11 cellular contexts compared by ENCODE assay signal in the genomic region with DNA sequence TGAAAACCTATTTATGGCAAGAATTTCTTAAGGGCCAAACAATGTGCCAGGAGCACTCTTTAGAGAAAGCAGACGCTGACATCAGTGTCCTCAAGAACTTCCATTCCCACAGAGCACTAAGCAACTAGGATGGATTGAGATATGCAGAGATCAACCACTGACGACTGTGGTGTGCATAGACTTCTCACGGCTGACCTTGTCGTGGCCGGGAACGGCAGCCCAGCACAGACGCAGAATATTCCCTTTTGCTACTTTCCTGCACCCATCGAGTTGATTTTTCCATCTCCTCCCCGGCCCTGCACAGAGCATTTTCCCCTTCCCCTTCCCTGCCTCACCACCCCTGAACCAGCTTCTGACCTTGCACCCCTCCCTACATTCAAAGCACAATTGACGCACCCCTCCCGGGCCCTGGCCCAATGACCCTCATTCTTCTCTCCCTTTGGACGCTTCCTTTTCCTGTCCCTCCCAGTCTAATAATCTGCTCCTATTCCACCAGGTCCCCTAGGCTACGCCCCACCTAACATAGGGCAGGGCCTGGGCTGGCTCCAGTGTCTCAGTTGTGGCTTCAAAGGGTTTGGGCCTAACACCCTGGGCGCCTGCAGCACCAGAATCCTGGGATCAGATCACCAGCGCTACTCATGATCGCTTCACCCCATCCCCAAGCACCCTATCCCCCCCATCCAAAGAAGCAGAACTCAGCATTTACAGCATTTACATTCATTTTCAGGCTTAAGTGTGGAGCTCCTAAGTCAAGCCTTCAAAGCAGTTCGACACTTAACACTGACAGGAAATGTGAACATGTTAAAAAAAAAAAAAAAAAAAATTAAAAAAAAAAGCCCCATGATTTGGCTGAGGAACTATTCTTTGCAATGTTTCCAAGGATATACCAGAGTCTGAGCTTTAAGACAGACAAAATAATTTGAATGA.
DNase-seq lines count a peak whose midpoint lies in the region; ATAC-seq and TF ChIP-seq lines count a peak whose summit lies in the region.
"Had no signal": no experiment of that assay in that cellular context is flagged by ENCODE, and none has a peak within 500 bp of the region (broad histone marks: within the 10 kb centered on the region; RNA-seq: fewer than 3 reads in every experiment).

No MANE protein-coding gene starts in this region.

- peaks cover 88% of the 10 kb centered on the region for H3K4me1 ChIP-seq in CD4-positive, alpha-beta memory T cell (ENCODE audit: insufficient read depth, low read length)
- no peaks in the 10 kb centered on the region for H3K4me1 ChIP-seq in endodermal cell (ENCODE audit: control insufficient read depth, insufficient read depth, low read length)

- WGBS in endodermal cell (ENCODE audit: insufficient coverage in 1 of 2, insufficient read length in 1 of 2), 2 experiments, result 93% methylated on average over 13 to 17 of the region's 17 CpGs

- peak overlapping the region; percentile 41 for H3K27ac ChIP-seq in CD4-positive, alpha-beta memory T cell (ENCODE audit: low read depth, low read length)
- H3K27ac ChIP-seq in endodermal cell (ENCODE audit: low read depth, low read length), result no peak overlapping the region
- H3K27ac ChIP-seq: SK-N-MC had no signal

- H3K27me3 ChIP-seq in CD4-positive, alpha-beta memory T cell (ENCODE audit: insufficient read depth, low read length), result no peaks in the 10 kb centered on the region
- H3K27me3 ChIP-seq in endodermal cell (ENCODE audit: control insufficient read depth, insufficient read depth, low read length, poor library complexity, severe bottlenecking), result peaks cover 5% of the 10 kb centered on the region

- H3K36me3 ChIP-seq in CD4-positive, alpha-beta memory T cell (ENCODE audit: insufficient read depth, low read length), result no peaks in the 10 kb centered on the region
- no peaks in the 10 kb centered on the region for H3K36me3 ChIP-seq in endodermal cell (ENCODE audit: control insufficient read depth, insufficient read depth, low read length)

- POLR2A ChIA-PET in CD4-positive, alpha-beta memory T cell (lab: Charles Lee; ENCODE audit: partially characterized antibody), result interaction anchor here (0.6 to 1.9 kb wide), 10 partner anchors 8 to 50 kb away, joined by 3 to 6 read pairs (median 4); no protein-coding TSS in a partner anchor
- POLR2A ChIA-PET in naive thymus-derived CD8-positive, alpha-beta T cell (lab: Charles Lee), result interaction anchor here (0.6 to 4.2 kb wide), 22 partner anchors 10 to 153 kb away, joined by 3 to 62 read pairs (median 5); no protein-coding TSS in a partner anchor

- no peak for TF ChIP-seq CTCF in endodermal cell (conservative IDR thresholded peaks at IDR 0.05)

- peaks cover 11 to 32% of the 10 kb centered on the region in 2 donors for H3K36me3 Mint-ChIP-seq in CD4-positive, alpha-beta memory T cell
- H3K36me3 Mint-ChIP-seq in T-helper 17 cell (ENCODE audit: low read depth), result peaks cover 11% of the 10 kb centered on the region
- peaks cover 19% of the 10 kb centered on the region for H3K36me3 Mint-ChIP-seq in endodermal cell (ENCODE audit: low read depth)
- peaks cover 4 to 15% (median 10%) of the 10 kb centered on the region in 3 donors for H3K36me3 Mint-ChIP-seq in naive thymus-derived CD8-positive, alpha-beta T cell

- H3K27me3 Mint-ChIP-seq in CD4-positive, alpha-beta memory T cell, result no peaks in the 10 kb centered on the region
- H3K27me3 Mint-ChIP-seq in T-helper 17 cell, result no peaks in the 10 kb centered on the region
- H3K27me3 Mint-ChIP-seq in endodermal cell (ENCODE audit: insufficient read depth), result peaks cover 8% of the 10 kb centered on the region
- no peaks in the 10 kb centered on the region for H3K27me3 Mint-ChIP-seq in naive thymus-derived CD8-positive, alpha-beta T cell

- H3K9ac ChIP-seq in endodermal cell (ENCODE audit: extremely low read depth, low read length, poor library complexity, severe bottlenecking), result no peak overlapping the region

- CTCF ChIA-PET in CD4-positive, alpha-beta memory T cell (lab: Charles Lee; ENCODE audit: partially characterized antibody), result interaction anchor here (2.1 kb wide), 1 partner anchor 10 kb away, joined by 6 read pairs; no protein-coding TSS in a partner anchor

- peak overlapping the region; percentile 82 to 96 (median 90) for H3K27ac Mint-ChIP-seq in CD4-positive, alpha-beta memory T cell
- peak overlapping the region; percentile 29 for H3K27ac Mint-ChIP-seq in T-helper 17 cell
- H3K27ac Mint-ChIP-seq in endodermal cell, result peak overlapping the region; percentile 69
- peak overlapping the region; percentile 96 to 99 (median 98) for H3K27ac Mint-ChIP-seq in naive thymus-derived CD8-positive, alpha-beta T cell

- H3K9me3 ChIP-seq in CD4-positive, alpha-beta memory T cell (ENCODE audit: control insufficient read depth in 1 of 2, low read length in 2 of 2), result no peaks in the 10 kb centered on the region
- H3K9me3 ChIP-seq in T-helper 17 cell (ENCODE audit: control insufficient read depth, low read length, poor library complexity, severe bottlenecking) (no peaks in the 10 kb centered on the region), endodermal cell (ENCODE audit: control insufficient read depth, low read length) (no peaks in the 10 kb centered on the region)

- ATAC-seq in T-helper 17 cell, result peak; percentile 55
- peak; percentile 59 to 75 for ATAC-seq in naive thymus-derived CD8-positive, alpha-beta T cell

- peak in 1 of 5 donors; percentile 30 for DNase-seq in CD4-positive, alpha-beta memory T cell
- no peak for DNase-seq in T-helper 17 cell
- DNase-seq in endodermal cell, result no peak
- DNase-seq in naive thymus-derived CD8-positive, alpha-beta T cell, result peak in 3 of 10 donors; percentile 50 to 62 (median 59)
- DNase-seq in inferior parietal cortex (ENCODE audit: extremely low spot score), result no peak
- no peak for DNase-seq in NOMO-1 treated with DMSO at 0.1 percent for 48 hours (lab: John Stamatoyannopoulos, UW; ENCODE audit: unreplicated experiment)
- DNase-seq in islet precursor cell, result no peak
- no peak for DNase-seq in hepatic stellate cell (ENCODE audit: low spot score)
- DNase-seq: NCI-H1105, NCI-H526 treated with DMSO at 0.1 percent for 48 hours had no signal

- intact Hi-C loops in CD4-positive, alpha-beta memory T cell (cut with micrococcal nuclease), result no loop called here

- peak overlapping the region in 7 of 8 donors; percentile 27 to 82 (median 67) for H3K4me3 Mint-ChIP-seq in CD4-positive, alpha-beta memory T cell
- H3K4me3 Mint-ChIP-seq in T-helper 17 cell, result peak overlapping the region; percentile 55
- no peak overlapping the region for H3K4me3 Mint-ChIP-seq in endodermal cell
- H3K4me3 Mint-ChIP-seq in naive thymus-derived CD8-positive, alpha-beta T cell, result peak overlapping the region; percentile 39 to 91 (median 71)

- H3K4me1 Mint-ChIP-seq in CD4-positive, alpha-beta memory T cell, result peaks cover 74 to 94% (median 83%) of the 10 kb centered on the region in 4 donors
- H3K4me1 Mint-ChIP-seq in T-helper 17 cell, result peaks cover 64% of the 10 kb centered on the region
- H3K4me1 Mint-ChIP-seq in endodermal cell, result peaks cover 48% of the 10 kb centered on the region
- peaks cover 57 to 94% (median 92%) of the 10 kb centered on the region in 4 donors for H3K4me1 Mint-ChIP-seq in naive thymus-derived CD8-positive, alpha-beta T cell

- no peak overlapping the region for H3K4me3 ChIP-seq in CD4-positive, alpha-beta memory T cell (ENCODE audit: low read length in 2 of 2)
- no peak overlapping the region for H3K4me3 ChIP-seq in endodermal cell (ENCODE audit: low read length)
- H3K4me3 ChIP-seq: SK-N-MC had no signal

- peaks cover 0 to 2% (median 0%) of the 10 kb centered on the region in 8 donors for H3K9me3 Mint-ChIP-seq in CD4-positive, alpha-beta memory T cell
- H3K9me3 Mint-ChIP-seq in endodermal cell, result peaks cover 12% of the 10 kb centered on the region
- no peaks in the 10 kb centered on the region for H3K9me3 Mint-ChIP-seq in naive thymus-derived CD8-positive, alpha-beta T cell

Comparison
In these comparisons a context has a peak if more than half of its experiments do, and no peak if none do; other contexts are left out.
1. H3K27ac Mint-ChIP-seq: peak in every context shown above with its lines; median percentile 98 in naive thymus-derived CD8-positive, alpha-beta T cell; 90 in CD4-positive, alpha-beta memory T cell; 69 in endodermal cell; 29 in T-helper 17 cell.